Comparison of ENCODE assay signal across 9 cellular contexts in the genomic region with DNA sequence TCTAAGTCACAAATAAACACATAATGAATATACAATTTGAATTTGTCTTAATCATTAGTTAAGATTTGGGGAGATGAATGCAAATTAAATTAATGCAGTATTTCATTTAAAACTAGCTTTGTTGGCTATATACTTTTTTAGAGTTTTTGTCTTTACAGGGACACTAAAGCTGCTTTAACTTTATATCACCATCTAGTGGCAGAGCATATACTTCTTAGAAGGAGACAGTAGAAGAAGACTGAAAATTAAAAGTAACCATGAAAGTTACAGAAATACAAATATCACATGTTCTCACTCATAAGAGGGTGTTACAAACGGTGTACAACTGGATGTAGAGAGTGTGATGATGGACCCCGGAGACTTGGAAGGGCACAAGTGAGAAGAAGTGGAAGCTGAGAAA.
DNase-seq lines count a peak whose midpoint lies in the region; ATAC-seq and TF ChIP-seq lines count a peak whose summit lies in the region.
"Had no signal": no experiment of that assay in that cellular context is flagged by ENCODE, and none has a peak within 500 bp of the region (broad histone marks: within the 10 kb centered on the region; RNA-seq: fewer than 3 reads in every experiment).

No MANE protein-coding gene starts in this region.

- TF ChIP-seq POLR2A in upper lobe of left lung (IDR thresholded peaks at IDR 0.05) = no peak

- H3K27me3 ChIP-seq in upper lobe of left lung = no peaks in the 10 kb centered on the region

- no peaks in the 10 kb centered on the region for H3K36me3 ChIP-seq in upper lobe of left lung

- no peaks in the 10 kb centered on the region for H3K4me1 ChIP-seq in upper lobe of left lung

- peak; percentile 66 for ATAC-seq in HG03159 (IDR thresholded peaks at IDR 0.05; ENCODE audit: unreplicated experiment)
- no peak for ATAC-seq in upper lobe of left lung (ENCODE audit: low FRiP score in 2 of 2)

- TF ChIP-seq CTCF in GM10266 (IDR thresholded peaks at IDR 0.05; ENCODE audit: control insufficient read depth, insufficient read depth, low read depth, missing control alignments) (peak; percentile 48), upper lobe of left lung (IDR thresholded peaks at IDR 0.05) (no peak)

- DNase-seq in GM10266 (ENCODE audit: extremely low spot score) = peak; percentile 27
- peak; percentile 10 for DNase-seq in RPMI7951 (ENCODE audit: low read depth)
- DNase-seq in kidney glomerular epithelial cell (lab: John Stamatoyannopoulos, UW) = peak; percentile 24
- no peak for DNase-seq in activated naive CD4-positive, alpha-beta T cell treated with Interleukin-2 at 50 U/mL for 16 hours
- DNase-seq in hepatic stellate cell (ENCODE audit: low spot score) = no peak
- DNase-seq in germinal center (ENCODE audit: low spot score) = no peak
- DNase-seq in upper lobe of left lung = no peak
- DNase-seq: stimulated activated CD4-positive, alpha-beta T cell treated with anti-CD3 and anti-CD28 coated beads, Interleukin-4, amount 100 ng/mL, for 1 hour had no signal

- H3K27ac ChIP-seq in upper lobe of left lung = no peak overlapping the region

- 51 to 65% methylated on average over 2 of the region's 2 CpGs for WGBS in upper lobe of left lung, 2 donors

- no peaks in the 10 kb centered on the region for H3K9me3 ChIP-seq in upper lobe of left lung

- H3K4me3 ChIP-seq in upper lobe of left lung = no peak overlapping the region

- TF ChIP-seq EP300 in upper lobe of left lung (IDR thresholded peaks at IDR 0.05) = no peak

Comparison
In these comparisons a context has a peak if more than half of its experiments do, and no peak if none do; other contexts are left out.
1. DNase-seq: peak in GM10266 (single experiment), RPMI7951 (single experiment) and kidney glomerular epithelial cell (single experiment); none in activated naive CD4-positive, alpha-beta T cell treated with Interleukin-2 at 50 U/mL for 16 hours (single experiment), hepatic stellate cell (single experiment), germinal center (single experiment) and upper lobe of left lung (0 of 2).